Comparison of ENCODE assay signal across 17 cellular contexts in the genomic region with DNA sequence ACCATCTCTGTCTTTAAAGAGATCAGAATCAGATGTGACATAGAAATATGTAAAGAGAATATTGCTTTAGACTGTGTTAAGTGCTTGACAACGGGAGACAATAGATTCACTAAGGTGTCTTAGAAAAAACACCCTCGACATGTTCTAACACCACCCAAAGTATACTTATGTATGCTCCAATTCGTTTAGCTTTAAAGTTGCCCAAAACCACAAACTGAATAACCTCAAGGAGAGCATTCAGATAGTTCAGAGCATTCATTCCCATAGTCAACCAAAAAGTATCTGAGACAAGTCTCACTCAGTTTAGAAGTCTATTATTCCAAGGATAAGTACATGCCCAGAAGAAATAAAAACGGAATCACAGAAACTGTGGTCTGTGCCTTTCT.
A peak's percentile ranks its signal among the peaks of the same experiment; 100 is the strongest.
DNase-seq lines count a peak whose midpoint lies in the region; ATAC-seq, FAIRE-seq and TF ChIP-seq lines count a peak whose summit lies in the region.
"Had no signal": no experiment of that assay in that cellular context is flagged by ENCODE, and none has a peak within 500 bp of the region (broad histone marks: within the 10 kb centered on the region; RNA-seq: fewer than 3 reads in every experiment).

No MANE protein-coding gene starts in this region.

- H3K4me1 Mint-ChIP-seq in T-helper 17 cell, result peaks cover 3% of the 10 kb centered on the region
- peaks cover 3% of the 10 kb centered on the region for H3K4me1 Mint-ChIP-seq in activated naive CD4-positive, alpha-beta T cell treated with anti-CD3 and anti-CD28 coated beads for 36 hours (ENCODE audit: low read depth)
- H3K4me1 Mint-ChIP-seq: activated T-helper 17 cell treated with anti-CD3 and anti-CD28 coated beads, Interleukin-2, amount 50 U/mL, for 72 hours; immature natural killer cell had no signal

- no peaks in the 10 kb centered on the region for H3K27me3 ChIP-seq in foreskin keratinocyte
- H3K27me3 ChIP-seq: esophagus muscularis mucosa had no signal

- TF ChIP-seq POLR2A in A549 (IDR thresholded peaks at IDR 0.05; ENCODE audit: low read length), result no peak

- H3K27ac ChIP-seq in A549, result peak overlapping the region; percentile 58 to 77; a peak in 5 of 6 replicates
- peak overlapping the region; percentile 97 for H3K27ac ChIP-seq in foreskin keratinocyte
- H3K27ac ChIP-seq: 22Rv1, esophagus muscularis mucosa had no signal

- H3K36me3 Mint-ChIP-seq in T-helper 17 cell (ENCODE audit: low read depth), result no peaks in the 10 kb centered on the region
- H3K36me3 Mint-ChIP-seq in activated naive CD4-positive, alpha-beta T cell treated with anti-CD3 and anti-CD28 coated beads for 36 hours (ENCODE audit: low read depth), result no peaks in the 10 kb centered on the region
- H3K36me3 Mint-ChIP-seq: immature natural killer cell had no signal

- no peak overlapping the region for H3K4me3 ChIP-seq in A549
- H3K4me3 ChIP-seq: esophagus muscularis mucosa had no signal

- FAIRE-seq in A549 (lab: Jason Lieb, UNC), result no peak

- H3K4me1 ChIP-seq in A549, result peaks cover 70% of the 10 kb centered on the region
- peaks cover 42% of the 10 kb centered on the region for H3K4me1 ChIP-seq in foreskin keratinocyte
- H3K4me1 ChIP-seq: esophagus muscularis mucosa had no signal

- TF ChIP-seq CTCF in A549 (IDR thresholded peaks at IDR 0.05) (no peak), foreskin keratinocyte (conservative IDR thresholded peaks at IDR 0.05) (no peak)

- ATAC-seq in A549 (peak; percentile 7 to 9; a peak in 3 of 6 replicates), HG02588 (IDR thresholded peaks at IDR 0.05; ENCODE audit: unreplicated experiment) (peak; percentile 31), foreskin keratinocyte (peak; percentile 85), T-helper 17 cell (no peak)
- ATAC-seq: activated T-helper 17 cell treated with anti-CD3 and anti-CD28 coated beads, Interleukin-2, amount 50 U/mL, for 72 hours; sciatic nerve had no signal

- H3K9me3 Mint-ChIP-seq in activated naive CD4-positive, alpha-beta T cell treated with anti-CD3 and anti-CD28 coated beads for 36 hours, result no peaks in the 10 kb centered on the region
- H3K9me3 Mint-ChIP-seq: activated T-helper 17 cell treated with anti-CD3 and anti-CD28 coated beads, Interleukin-2, amount 50 U/mL, for 72 hours; immature natural killer cell had no signal

- no peak for TF ChIP-seq EP300 in A549 (IDR thresholded peaks at IDR 0.05)

- H3K27ac Mint-ChIP-seq in T-helper 17 cell, result no peak overlapping the region
- H3K27ac Mint-ChIP-seq in activated naive CD4-positive, alpha-beta T cell treated with anti-CD3 and anti-CD28 coated beads for 36 hours, result no peak overlapping the region
- H3K27ac Mint-ChIP-seq: activated T-helper 17 cell treated with anti-CD3 and anti-CD28 coated beads, Interleukin-2, amount 50 U/mL, for 72 hours; immature natural killer cell had no signal

- DNase-seq in A549 (ENCODE audit: low read depth in 1 of 2, low spot score in 1 of 2) (no peak), RPMI7951 (ENCODE audit: low read depth) (peak; percentile 27), foreskin keratinocyte (peak; percentile 95 to 96), T-helper 17 cell (no peak), activated T-cell treated with anti-CD3 and anti-CD28 coated beads for 4 hours (no peak)
- no peak for DNase-seq in activated naive CD4-positive, alpha-beta T cell treated with anti-CD3 and anti-CD28 coated beads for 36 hours
- no peak for DNase-seq in stimulated activated CD4-positive, alpha-beta T cell treated with anti-CD3 and anti-CD28 coated beads, Interleukin-1b, Interleukin-23, amount 100 ng/mL, for 48 hours
- DNase-seq: activated CD4-positive, CD25-positive, alpha-beta regulatory T cell treated with anti-CD3 and anti-CD28 coated beads, Interleukin-2, amount 50 U/mL, for 72 hours; caudate nucleus; immature natural killer cell; MV-4-11; NCI-H69 had no signal

- POLR2A ChIA-PET in A549 (lab: Yijun Ruan, JAX), result no interaction called here

- no peak for TF ChIP-seq RAD21 in A549 (conservative IDR thresholded peaks at IDR 0.05 in 1 of 2, IDR thresholded peaks at IDR 0.05 in 1 of 2)

- H3K4me2 ChIP-seq in A549, result peak overlapping the region; percentile 53

- H3K9me3 ChIP-seq in A549, result no peaks in the 10 kb centered on the region
- H3K9me3 ChIP-seq in T-helper 17 cell (ENCODE audit: control insufficient read depth, low read length, poor library complexity, severe bottlenecking), result no peaks in the 10 kb centered on the region
- H3K9me3 ChIP-seq: esophagus muscularis mucosa had no signal

- intact Hi-C loops in activated naive CD4-positive, alpha-beta T cell treated with anti-CD3 and anti-CD28 coated beads for 36 hours (cut with micrococcal nuclease), result no loop called here

- WGBS in A549 (ENCODE audit: missing lambda C conversion rate), result 20% methylated on average over 3 of the region's 4 CpGs

- CTCF ChIA-PET in A549 (lab: Yijun Ruan, JAX), result interaction anchor here (1.0 to 1.1 kb wide), 3 partner anchors 15 to 291 kb away, joined by 3 to 4 read pairs (median 4); no protein-coding TSS in a partner anchor
- CTCF ChIA-PET in activated naive CD4-positive, alpha-beta T cell treated with anti-CD3 and anti-CD28 coated beads for 36 hours (lab: Charles Lee), result interaction anchor here (1.0 kb wide), 1 partner anchor 9 kb away, joined by 3 read pairs; no protein-coding TSS in a partner anchor

- peaks cover 4% of the 10 kb centered on the region for H3K27me3 Mint-ChIP-seq in T-helper 17 cell
- H3K27me3 Mint-ChIP-seq in activated naive CD4-positive, alpha-beta T cell treated with anti-CD3 and anti-CD28 coated beads for 36 hours (ENCODE audit: low read depth), result no peaks in the 10 kb centered on the region
- H3K27me3 Mint-ChIP-seq: activated T-helper 17 cell treated with anti-CD3 and anti-CD28 coated beads, Interleukin-2, amount 50 U/mL, for 72 hours had no signal

- H3K4me3 Mint-ChIP-seq in T-helper 17 cell, result no peak overlapping the region
- H3K4me3 Mint-ChIP-seq in activated naive CD4-positive, alpha-beta T cell treated with anti-CD3 and anti-CD28 coated beads for 36 hours, result no peak overlapping the region
- H3K4me3 Mint-ChIP-seq: activated T-helper 17 cell treated with anti-CD3 and anti-CD28 coated beads, Interleukin-2, amount 50 U/mL, for 72 hours; immature natural killer cell had no signal

TF ChIP-seq in A549, 52 proteins besides CTCF, POLR2A, EP300 and RAD21:
- peak; percentile 51; the same call in 1 of the 2 replicates for TF ChIP-seq HOXA7 (CRISPR knock-in tag; IDR thresholded peaks at IDR 0.05)
- TF ChIP-seq CHD2 (IDR thresholded peaks at IDR 0.05; ENCODE audit: low read length, partially characterized antibody), result no peak

Comparison
In these comparisons a context has a peak if more than half of its experiments do, and no peak if none do; other contexts are left out.
1. DNase-seq: peak in RPMI7951 (single experiment) and foreskin keratinocyte (2 of 2); none in A549 (0 of 2), T-helper 17 cell (0 of 3), activated naive CD4-positive, alpha-beta T cell treated with anti-CD3 and anti-CD28 coated beads for 36 hours (single experiment), stimulated activated CD4-positive, alpha-beta T cell treated with anti-CD3 and anti-CD28 coated beads, Interleukin-1b, Interleukin-23, amount 100 ng/mL, for 48 hours (single experiment) and activated T-cell treated with anti-CD3 and anti-CD28 coated beads for 4 hours (single experiment).